ENCODE assay signal across 8 cellular contexts in genomic region chr17:40310882-40311391, GRCh38. TPM values are rescaled to one million over a fixed set of nuclear protein-coding genes. Genes with fewer than 3 reads are reported as not detected.
DNase-seq lines count a peak whose midpoint lies in the region; ATAC-seq, FAIRE-seq and TF ChIP-seq lines count a peak whose summit lies in the region.

No MANE protein-coding gene starts in this region.

- FAIRE-seq in urothelium cell line (lab: Jason Lieb, UNC): no peak

- 44 to 52% methylated on average over 7 of the region's 7 CpGs for WGBS in thyroid gland, 2 donors

- intact Hi-C loops in thyroid gland (cut with DNase I): no loop called here

- TF ChIP-seq CTCF in Loucy (conservative IDR thresholded peaks at IDR 0.05; ENCODE audit: low read length) (no peak), thyroid gland (IDR thresholded peaks at IDR 0.05) (no peak)

- H3K9me3 Mint-ChIP-seq in central memory CD8-positive, alpha-beta T cell: no peaks in the 10 kb centered on the region
- H3K9me3 Mint-ChIP-seq in memory B cell: no peaks in the 10 kb centered on the region
- no peaks in the 10 kb centered on the region for H3K9me3 Mint-ChIP-seq in activated T-cell treated with anti-CD3 and anti-CD28 coated beads, Interleukin-2, amount 50 U/mL, for 72 hours
- no peaks in the 10 kb centered on the region for H3K9me3 Mint-ChIP-seq in activated CD8-positive, alpha-beta memory T cell treated with anti-CD3 and anti-CD28 coated beads, Interleukin-2, amount 10 ng/mL, durations not matched to agents 7 days and 5 days (ENCODE audit: low read depth)

- H3K27ac Mint-ChIP-seq in central memory CD8-positive, alpha-beta T cell (ENCODE audit: low read depth): peak overlapping the region; percentile 69
- H3K27ac Mint-ChIP-seq in memory B cell: peak overlapping the region; percentile 75
- H3K27ac Mint-ChIP-seq in activated T-cell treated with anti-CD3 and anti-CD28 coated beads, Interleukin-2, amount 50 U/mL, for 72 hours: no peak overlapping the region
- H3K27ac Mint-ChIP-seq in activated CD8-positive, alpha-beta memory T cell treated with anti-CD3 and anti-CD28 coated beads, Interleukin-2, amount 10 ng/mL, durations not matched to agents 7 days and 5 days: no peak overlapping the region

- peaks cover 6% of the 10 kb centered on the region; the same call in 1 of the 2 replicates for H3K79me2 ChIP-seq in Loucy (ENCODE audit: insufficient read depth, low read length)

- H3K4me1 ChIP-seq in Loucy (ENCODE audit: insufficient read depth, low read length, poor library complexity, severe bottlenecking): peaks cover 94% of the 10 kb centered on the region
- peaks cover 68 to 97% of the 10 kb centered on the region in 2 donors for H3K4me1 ChIP-seq in thyroid gland

- no peaks in the 10 kb centered on the region for H3K9me2 ChIP-seq in Loucy (replicated peaks; ENCODE audit: low read depth, low read length)

- H3F3A ChIP-seq in Loucy (ENCODE audit: low read depth): peaks cover 13% of the 10 kb centered on the region

- H3K4me3 Mint-ChIP-seq in central memory CD8-positive, alpha-beta T cell: peak overlapping the region; percentile 51
- H3K4me3 Mint-ChIP-seq in memory B cell: no peak overlapping the region
- no peak overlapping the region for H3K4me3 Mint-ChIP-seq in activated T-cell treated with anti-CD3 and anti-CD28 coated beads, Interleukin-2, amount 50 U/mL, for 72 hours
- H3K4me3 Mint-ChIP-seq in activated CD8-positive, alpha-beta memory T cell treated with anti-CD3 and anti-CD28 coated beads, Interleukin-2, amount 10 ng/mL, durations not matched to agents 7 days and 5 days: no peak overlapping the region

- no peaks in the 10 kb centered on the region for H3K27me3 ChIP-seq in Loucy (ENCODE audit: insufficient read depth, low read length, poor library complexity, severe bottlenecking)
- H3K27me3 ChIP-seq in thyroid gland: no peaks in the 10 kb centered on the region

- peak overlapping the region; percentile 76 for H3K9ac ChIP-seq in Loucy (ENCODE audit: low read depth, low read length, poor library complexity, severe bottlenecking)

- no peaks in the 10 kb centered on the region for H4K20me1 ChIP-seq in Loucy (ENCODE audit: insufficient read depth, low read length, poor library complexity, severe bottlenecking)

- no peaks in the 10 kb centered on the region for H3K9me3 ChIP-seq in Loucy (ENCODE audit: insufficient read depth, low read depth, low read length)
- H3K9me3 ChIP-seq in thyroid gland: no peaks in the 10 kb centered on the region

- peak overlapping the region; percentile 7 for H3K4me3 ChIP-seq in Loucy (ENCODE audit: low read length, poor library complexity, severe bottlenecking)
- no peak overlapping the region for H3K4me3 ChIP-seq in thyroid gland (replicated peaks in 1 of 3)

- no peak for TF ChIP-seq POLR2A in thyroid gland (IDR thresholded peaks at IDR 0.05)

- ATAC-seq in central memory CD8-positive, alpha-beta T cell (replicated peaks; ENCODE audit: extremely low read depth, poor library complexity, severe bottlenecking): no peak
- ATAC-seq in memory B cell (ENCODE audit: low read depth): peak; percentile 69
- ATAC-seq in activated T-cell treated with anti-CD3 and anti-CD28 coated beads, Interleukin-2, amount 50 U/mL, for 72 hours (replicated peaks in 1 of 2): no peak
- no peak for ATAC-seq in activated CD8-positive, alpha-beta memory T cell treated with anti-CD3 and anti-CD28 coated beads, Interleukin-2, amount 10 ng/mL, durations not matched to agents 7 days and 5 days

- H3K4me2 ChIP-seq in Loucy (ENCODE audit: low read depth, low read length, poor library complexity, severe bottlenecking): peak overlapping the region; percentile 57

- peaks cover 8% of the 10 kb centered on the region for H3K36me3 Mint-ChIP-seq in central memory CD8-positive, alpha-beta T cell (ENCODE audit: insufficient read depth)
- no peaks in the 10 kb centered on the region for H3K36me3 Mint-ChIP-seq in memory B cell
- H3K36me3 Mint-ChIP-seq in activated T-cell treated with anti-CD3 and anti-CD28 coated beads, Interleukin-2, amount 50 U/mL, for 72 hours (ENCODE audit: insufficient read depth in 2 of 2): no peaks in the 10 kb centered on the region
- no peaks in the 10 kb centered on the region for H3K36me3 Mint-ChIP-seq in activated CD8-positive, alpha-beta memory T cell treated with anti-CD3 and anti-CD28 coated beads, Interleukin-2, amount 10 ng/mL, durations not matched to agents 7 days and 5 days

- CTCF ChIA-PET in activated CD8-positive, alpha-beta memory T cell treated with anti-CD3 and anti-CD28 coated beads, Interleukin-2, amount 10 ng/mL, durations not matched to agents 7 days and 5 days (lab: Charles Lee): interaction anchor here (1.1 to 31.0 kb wide), 5 partner anchors 8 to 46 kb away, joined by 4 to 433 read pairs (median 9); no protein-coding TSS in a partner anchor

- H3K36me3 ChIP-seq in Loucy (ENCODE audit: insufficient read depth, low read length): no peaks in the 10 kb centered on the region
- no peaks in the 10 kb centered on the region for H3K36me3 ChIP-seq in thyroid gland

- H3K27ac ChIP-seq in thyroid gland: peak overlapping the region; percentile 82 to 96 (median 88)

- H3K4me1 Mint-ChIP-seq in central memory CD8-positive, alpha-beta T cell: peaks cover 47% of the 10 kb centered on the region
- H3K4me1 Mint-ChIP-seq in memory B cell: peaks cover 44% of the 10 kb centered on the region
- peaks cover 31% of the 10 kb centered on the region for H3K4me1 Mint-ChIP-seq in activated T-cell treated with anti-CD3 and anti-CD28 coated beads, Interleukin-2, amount 50 U/mL, for 72 hours (ENCODE audit: low read depth)
- H3K4me1 Mint-ChIP-seq in activated CD8-positive, alpha-beta memory T cell treated with anti-CD3 and anti-CD28 coated beads, Interleukin-2, amount 10 ng/mL, durations not matched to agents 7 days and 5 days: peaks cover 52% of the 10 kb centered on the region

- no peaks in the 10 kb centered on the region for H3K27me3 Mint-ChIP-seq in central memory CD8-positive, alpha-beta T cell
- no peaks in the 10 kb centered on the region for H3K27me3 Mint-ChIP-seq in memory B cell
- no peaks in the 10 kb centered on the region for H3K27me3 Mint-ChIP-seq in activated T-cell treated with anti-CD3 and anti-CD28 coated beads, Interleukin-2, amount 50 U/mL, for 72 hours (ENCODE audit: low read depth)
- no peaks in the 10 kb centered on the region for H3K27me3 Mint-ChIP-seq in activated CD8-positive, alpha-beta memory T cell treated with anti-CD3 and anti-CD28 coated beads, Interleukin-2, amount 10 ng/mL, durations not matched to agents 7 days and 5 days

- DNase-seq in central memory CD8-positive, alpha-beta T cell (ENCODE audit: low spot score in 2 of 2): no peak
- no peak for DNase-seq in memory B cell (ENCODE audit: low spot score in 2 of 2)
- peak; percentile 78 to 79 for DNase-seq in thyroid gland
- DNase-seq in urothelium cell line (ENCODE audit: low spot score): no peak
- DNase-seq in activated T-cell treated with anti-CD3 and anti-CD28 coated beads, Interleukin-2, amount 50 U/mL, for 72 hours: no peak
- DNase-seq in HuH-7 (ENCODE audit: low spot score): no peak
- DNase-seq in activated CD8-positive, alpha-beta memory T cell treated with anti-CD3 and anti-CD28 coated beads, Interleukin-2, amount 10 ng/mL, durations not matched to agents 7 days and 5 days: no peak

- no peak overlapping the region for H2AFZ ChIP-seq in Loucy (ENCODE audit: low read length)

RNA-seq across cellular contexts. Expression of gene RARA, which starts 2.0 kb away (rescaled TPM):
- total RNA-seq in thyroid gland: 10 to 100 TPM; 20.0 to 60.9 (median 35.2) TPM
- 10 to 100 TPM; 33.4 to 45.2 TPM for total RNA-seq in activated T-cell treated with anti-CD3 and anti-CD28 coated beads, Interleukin-2, amount 50 U/mL, for 72 hours
- 10 to 100 TPM; 29.9 to 39.5 TPM for total RNA-seq in activated CD8-positive, alpha-beta memory T cell treated with anti-CD3 and anti-CD28 coated beads, Interleukin-2, amount 10 ng/mL, durations not matched to agents 7 days and 5 days

RNA-seq across cellular contexts. Expression of gene CDC6, which starts 23.3 kb away (rescaled TPM):
- 1 to 10 TPM in 1 of 4 donors, under 1 TPM in 3; 0.63 to 5.2 (median 0.79) TPM for total RNA-seq in thyroid gland
- total RNA-seq in activated T-cell treated with anti-CD3 and anti-CD28 coated beads, Interleukin-2, amount 50 U/mL, for 72 hours: 10 to 100 TPM; 86.2 to 92.6 TPM
- 100 to 1,000 TPM; 109 to 111 TPM for total RNA-seq in activated CD8-positive, alpha-beta memory T cell treated with anti-CD3 and anti-CD28 coated beads, Interleukin-2, amount 10 ng/mL, durations not matched to agents 7 days and 5 days

RNA-seq across cellular contexts. Expression of gene GJD3, which starts 53.6 kb away (rescaled TPM):
- 1 to 10 TPM; 1.6 to 3.4 (median 1.7) TPM for total RNA-seq in thyroid gland
- not detected for total RNA-seq in activated T-cell treated with anti-CD3 and anti-CD28 coated beads, Interleukin-2, amount 50 U/mL, for 72 hours
- not detected for total RNA-seq in activated CD8-positive, alpha-beta memory T cell treated with anti-CD3 and anti-CD28 coated beads, Interleukin-2, amount 10 ng/mL, durations not matched to agents 7 days and 5 days

Comparison
In these comparisons a context has a peak if more than half of its experiments do, and no peak if none do; other contexts are left out.
1. DNase-seq: peak in thyroid gland (2 of 2); none in central memory CD8-positive, alpha-beta T cell (0 of 2), memory B cell (0 of 2), urothelium cell line (single experiment), activated T-cell treated with anti-CD3 and anti-CD28 coated beads, Interleukin-2, amount 50 U/mL, for 72 hours (0 of 2), HuH-7 (single experiment) and activated CD8-positive, alpha-beta memory T cell treated with anti-CD3 and anti-CD28 coated beads, Interleukin-2, amount 10 ng/mL, durations not matched to agents 7 days and 5 days (single experiment).
2. H3K27ac Mint-ChIP-seq: peak in central memory CD8-positive, alpha-beta T cell (single experiment) and memory B cell (single experiment); none in activated T-cell treated with anti-CD3 and anti-CD28 coated beads, Interleukin-2, amount 50 U/mL, for 72 hours (single experiment) and activated CD8-positive, alpha-beta memory T cell treated with anti-CD3 and anti-CD28 coated beads, Interleukin-2, amount 10 ng/mL, durations not matched to agents 7 days and 5 days (single experiment).
3. RNA of gene CDC6, which starts 23.3 kb away (total RNA-seq): 109 to 111 TPM in activated CD8-positive, alpha-beta memory T cell treated with anti-CD3 and anti-CD28 coated beads, Interleukin-2, amount 10 ng/mL, durations not matched to agents 7 days and 5 days and 86.2 to 92.6 TPM in activated T-cell treated with anti-CD3 and anti-CD28 coated beads, Interleukin-2, amount 50 U/mL, for 72 hours; 0.63 to 5.2 TPM in thyroid gland; every median in the first group is over 10 times any median in the second.